In genomic region chr7:43649755-43650274, GRCh38 we compare ENCODE assay signal across 8 cellular contexts.
A peak's percentile ranks its signal among the peaks of the same experiment; 100 is the strongest.
DNase-seq lines count a peak whose midpoint lies in the region; ATAC-seq, FAIRE-seq and TF ChIP-seq lines count a peak whose summit lies in the region.

No MANE protein-coding gene starts in this region.

- no peaks in the 10 kb centered on the region for H4K20me1 ChIP-seq in SU-DHL-6 (ENCODE audit: low read depth, low read length)
- H4K20me1 ChIP-seq in osteoblast (ENCODE audit: insufficient read depth, low read length) = no peaks in the 10 kb centered on the region

- no peak for FAIRE-seq in bronchial epithelial cell (lab: Jason Lieb, UNC)

- H3K9me2 ChIP-seq in SU-DHL-6 (replicated peaks; ENCODE audit: insufficient read depth, low read length) = no peaks in the 10 kb centered on the region

- peak; percentile 47 for TF ChIP-seq POLR2A in GM19099 (IDR thresholded peaks at IDR 0.05; ENCODE audit: extremely low read depth, insufficient read length, low read depth)

- H3K27me3 Mint-ChIP-seq in progenitor cell of endocrine pancreas = no peaks in the 10 kb centered on the region

- H3K4me2 ChIP-seq in SU-DHL-6 (ENCODE audit: low read depth, low read length, poor library complexity, severe bottlenecking) (peak overlapping the region; percentile 96), osteoblast (ENCODE audit: insufficient read depth, low read length) (peak overlapping the region; percentile 7)

- no peak overlapping the region for H2AFZ ChIP-seq in SU-DHL-6 (ENCODE audit: low read depth, low read length, severe bottlenecking)
- no peak overlapping the region for H2AFZ ChIP-seq in osteoblast (ENCODE audit: low read length)

- H3K9me3 ChIP-seq in AG04450 (ENCODE audit: control insufficient read depth, insufficient read depth, low read length) (no peaks in the 10 kb centered on the region), SU-DHL-6 (ENCODE audit: insufficient read depth, low read length) (no peaks in the 10 kb centered on the region), osteoblast (ENCODE audit: low read depth, low read length) (no peaks in the 10 kb centered on the region)

- H3K4me1 ChIP-seq in osteoblast (ENCODE audit: insufficient read depth, low read length) = peaks cover 76% of the 10 kb centered on the region

- H3K27ac ChIP-seq in AG04450 (ENCODE audit: low read depth, low read length) (peak overlapping the region; percentile 79), SU-DHL-6 (ENCODE audit: low read depth, low read length) (peak overlapping the region; percentile 98), osteoblast (ENCODE audit: low read depth, low read length) (peak overlapping the region; percentile 97)

- POLR2A ChIA-PET in AG04450 (lab: Yijun Ruan, JAX) = interaction anchor here (0.7 to 2.5 kb wide), 3 partner anchors 37 to 67 kb away, joined by 5 to 14 read pairs (median 9); partner anchors contain the start of gene STK17A

- H3K4me3 ChIP-seq in AG04450 (ENCODE audit: low read depth, low read length) = no peak overlapping the region
- peak overlapping the region; percentile 47 for H3K4me3 ChIP-seq in SU-DHL-6 (ENCODE audit: insufficient read depth, low read length, poor library complexity, severe bottlenecking)
- no peak overlapping the region for H3K4me3 ChIP-seq in bronchial epithelial cell (ENCODE audit: low read depth, low read length)
- H3K4me3 ChIP-seq in osteoblast (ENCODE audit: insufficient read depth, low read length) = no peak overlapping the region

- CTCF ChIA-PET in AG04450 (lab: Charles Lee) = interaction anchor here (0.9 to 4.8 kb wide), 7 partner anchors 18 to 1670 kb away, joined by 3 to 37 read pairs (median 3); partner anchors contain the start of gene STK17A

- H3K9ac ChIP-seq in SU-DHL-6 (ENCODE audit: low read length) = peak overlapping the region; percentile 76

- H3F3A ChIP-seq in SU-DHL-6 (ENCODE audit: insufficient read depth) = peaks cover 84% of the 10 kb centered on the region

- no peaks in the 10 kb centered on the region for H3K36me3 ChIP-seq in SU-DHL-6 (ENCODE audit: low read length)
- H3K36me3 ChIP-seq in bronchial epithelial cell (ENCODE audit: control insufficient read depth, insufficient read depth, low read length) = no peaks in the 10 kb centered on the region
- H3K36me3 ChIP-seq in osteoblast (ENCODE audit: insufficient read depth, low read length) = no peaks in the 10 kb centered on the region

- H3K4me3 Mint-ChIP-seq in progenitor cell of endocrine pancreas (ENCODE audit: low read depth) = no peak overlapping the region

- peak; percentile 56 for ATAC-seq in HG03139 (IDR thresholded peaks at IDR 0.05; ENCODE audit: unreplicated experiment)

- DNase-seq in AG04450 (ENCODE audit: low read depth, low spot score) (no peak), bronchial epithelial cell (ENCODE audit: low read depth) (peak; percentile 74), osteoblast (ENCODE audit: insufficient read length, low spot score, missing footprints) (no peak), AG08395 (ENCODE audit: low spot score) (no peak), progenitor cell of endocrine pancreas (ENCODE audit: low spot score, unreplicated experiment) (no peak)

- H3K4me1 Mint-ChIP-seq in progenitor cell of endocrine pancreas (ENCODE audit: low read depth) = peaks cover 1% of the 10 kb centered on the region

- TF ChIP-seq CTCF in AG04450 (IDR thresholded peaks at IDR 0.05; ENCODE audit: low read depth, low read length) (no peak), SU-DHL-6 (IDR thresholded peaks at IDR 0.05; ENCODE audit: insufficient read depth, low read length, poor library complexity, severe bottlenecking) (no peak), bronchial epithelial cell (IDR thresholded peaks at IDR 0.05; ENCODE audit: insufficient read depth, low read length, severe bottlenecking) (no peak), osteoblast (IDR thresholded peaks at IDR 0.05; ENCODE audit: extremely low read depth, low read depth, low read length) (no peak), progenitor cell of endocrine pancreas (IDR thresholded peaks at IDR 0.05; ENCODE audit: unreplicated experiment) (no peak)

- peaks cover 46% of the 10 kb centered on the region for H3K79me2 ChIP-seq in SU-DHL-6 (ENCODE audit: insufficient read depth, low read length)
- H3K79me2 ChIP-seq in osteoblast (ENCODE audit: insufficient read depth, low read length) = peaks cover 20% of the 10 kb centered on the region

- no peaks in the 10 kb centered on the region for H3K27me3 ChIP-seq in AG04450 (ENCODE audit: control insufficient read depth, insufficient read depth, low read length)
- no peaks in the 10 kb centered on the region for H3K27me3 ChIP-seq in SU-DHL-6 (ENCODE audit: low read length)
- no peaks in the 10 kb centered on the region for H3K27me3 ChIP-seq in bronchial epithelial cell (ENCODE audit: control insufficient read depth, insufficient read depth, low read length)
- H3K27me3 ChIP-seq in osteoblast (ENCODE audit: insufficient read depth, low read length) = no peaks in the 10 kb centered on the region

- peaks cover 30% of the 10 kb centered on the region for H3K36me3 Mint-ChIP-seq in progenitor cell of endocrine pancreas (ENCODE audit: insufficient read depth)

- no peaks in the 10 kb centered on the region for H3K9me3 Mint-ChIP-seq in progenitor cell of endocrine pancreas (ENCODE audit: low read depth)

- no peak overlapping the region for H3K27ac Mint-ChIP-seq in progenitor cell of endocrine pancreas
